In genomic region chr2:39433586-39434195, GRCh38 we compare ENCODE assay signal across 19 cellular contexts. TPM values are rescaled to one million over a fixed set of nuclear protein-coding genes. Genes with fewer than 3 reads are reported as not detected.
DNase-seq lines count a peak whose midpoint lies in the region; ATAC-seq and TF ChIP-seq lines count a peak whose summit lies in the region.
"Had no signal": no experiment of that assay in that cellular context is flagged by ENCODE, and none has a peak within 500 bp of the region (broad histone marks: within the 10 kb centered on the region; RNA-seq: fewer than 3 reads in every experiment).

No MANE protein-coding gene starts in this region.

- H4K20me1 ChIP-seq in Loucy (ENCODE audit: insufficient read depth, low read length, poor library complexity, severe bottlenecking) (peaks cover 41% of the 10 kb centered on the region), neural cell (ENCODE audit: insufficient read depth) (no peaks in the 10 kb centered on the region)

- DNase-seq in AG20443 (ENCODE audit: low spot score) (peak; percentile 39), NCI-H1048 (lab: John Stamatoyannopoulos, UW) (no peak), NOMO-1 treated with dmso at 0.1 percent for 144 hours (lab: John Stamatoyannopoulos, UW; ENCODE audit: unreplicated experiment) (no peak), BE2C (no peak)
- DNase-seq: activated CD4-positive, alpha-beta T cell treated with anti-CD3 and anti-CD28 coated beads for 1 hour; activated naive CD8-positive, alpha-beta T cell treated with anti-CD3 and anti-CD28 coated beads, Interleukin-2, amount 10 ng/mL, durations not matched to agents 7 days and 5 days; colonic mucosa; DMS79; foreskin keratinocyte; immature natural killer cell; NCI-H1092; stimulated activated CD4-positive, alpha-beta T cell treated with anti-CD3 and anti-CD28 coated beads, Interleukin-15, amount 100 ng/mL, for 24 hours had no signal

- H3K9me2 ChIP-seq in Loucy (replicated peaks; ENCODE audit: low read depth, low read length) (no peaks in the 10 kb centered on the region), neural cell (ENCODE audit: insufficient read depth, low read length) (no peaks in the 10 kb centered on the region)

- H3K4me1 ChIP-seq in Loucy (ENCODE audit: insufficient read depth, low read length, poor library complexity, severe bottlenecking) (peaks cover 63% of the 10 kb centered on the region), endocrine pancreas (ENCODE audit: control insufficient read depth, insufficient read depth, low read length) (peaks cover 49% of the 10 kb centered on the region), BE2C (peaks cover 9% of the 10 kb centered on the region)
- H3K4me1 ChIP-seq: colonic mucosa had no signal

- H3F3A ChIP-seq in Loucy (ENCODE audit: low read depth) (no peaks in the 10 kb centered on the region), neural cell (ENCODE audit: insufficient read depth, low read length, poor library complexity, severe bottlenecking) (no peaks in the 10 kb centered on the region)

- no peak for TF ChIP-seq EP300 in neural cell (conservative IDR thresholded peaks at IDR 0.05; ENCODE audit: poor library complexity, severe bottlenecking)

- peak overlapping the region; percentile 98 for H3K4me3 ChIP-seq in Loucy (ENCODE audit: low read length, poor library complexity, severe bottlenecking)
- H3K4me3 ChIP-seq in endocrine pancreas (ENCODE audit: control insufficient read depth, insufficient read depth, low read length), result peak overlapping the region; percentile 98
- peak overlapping the region; percentile 93 for H3K4me3 ChIP-seq in neural cell (ENCODE audit: low read length)
- no peak overlapping the region for H3K4me3 ChIP-seq in BE2C (ENCODE audit: low read depth, low read length)
- H3K4me3 ChIP-seq: BLaER1, colonic mucosa had no signal

- no peaks in the 10 kb centered on the region for H3K27me3 ChIP-seq in Loucy (ENCODE audit: insufficient read depth, low read length, poor library complexity, severe bottlenecking)
- no peaks in the 10 kb centered on the region for H3K27me3 ChIP-seq in endocrine pancreas (ENCODE audit: control insufficient read depth, insufficient read depth, low read length)
- H3K27me3 ChIP-seq in neural cell (ENCODE audit: insufficient read depth, low read depth, low read length), result no peaks in the 10 kb centered on the region
- H3K27me3 ChIP-seq in BE2C, result no peaks in the 10 kb centered on the region
- H3K27me3 ChIP-seq: BLaER1, colonic mucosa, foreskin keratinocyte, tibial nerve had no signal

- H2AFZ ChIP-seq in Loucy (ENCODE audit: low read length) (no peak overlapping the region), neural cell (ENCODE audit: low read depth, low read length) (no peak overlapping the region)

- peaks cover 80% of the 10 kb centered on the region for H3K79me2 ChIP-seq in Loucy (ENCODE audit: insufficient read depth, low read length)
- H3K79me2 ChIP-seq in neural cell (replicated peaks; ENCODE audit: insufficient read depth, low read length), result peaks cover 77% of the 10 kb centered on the region

- H3K4me2 ChIP-seq in Loucy (ENCODE audit: low read depth, low read length, poor library complexity, severe bottlenecking) (peak overlapping the region; percentile 83), neural cell (ENCODE audit: low read length) (peak overlapping the region; percentile 95)

- TF ChIP-seq CTCF in Loucy (conservative IDR thresholded peaks at IDR 0.05; ENCODE audit: low read length) (no peak), neural cell (IDR thresholded peaks at IDR 0.05; ENCODE audit: poor library complexity, severe bottlenecking) (no peak), BE2C (IDR thresholded peaks at IDR 0.05; ENCODE audit: low read depth, low read length) (no peak)

- no peak for TF ChIP-seq RAD21 in neural cell (conservative IDR thresholded peaks at IDR 0.05)

- H3K27ac ChIP-seq in neural cell (ENCODE audit: low read length), result no peak overlapping the region
- H3K27ac ChIP-seq: BLaER1, colonic mucosa, foreskin keratinocyte had no signal

- ATAC-seq in GM18505 (IDR thresholded peaks at IDR 0.05; ENCODE audit: unreplicated experiment), result no peak
- ATAC-seq: foreskin keratinocyte, Panc1 had no signal

- peak overlapping the region; percentile 87 for H3K9ac ChIP-seq in Loucy (ENCODE audit: low read depth, low read length, poor library complexity, severe bottlenecking)
- no peak overlapping the region for H3K9ac ChIP-seq in endocrine pancreas (ENCODE audit: control insufficient read depth, insufficient read depth, low read length)
- no peak overlapping the region for H3K9ac ChIP-seq in neural cell (ENCODE audit: low read length)
- H3K9ac ChIP-seq: BLaER1 had no signal

- no peaks in the 10 kb centered on the region for H3K36me3 ChIP-seq in Loucy (ENCODE audit: insufficient read depth, low read length)
- no peaks in the 10 kb centered on the region for H3K36me3 ChIP-seq in endocrine pancreas (ENCODE audit: control insufficient read depth, insufficient read depth, low read length)
- no peaks in the 10 kb centered on the region for H3K36me3 ChIP-seq in neural cell (ENCODE audit: insufficient read depth, low read length)
- no peaks in the 10 kb centered on the region; the same call in 1 of the 2 replicates for H3K36me3 ChIP-seq in BE2C
- H3K36me3 ChIP-seq: BLaER1, colonic mucosa, tibial nerve had no signal

- TF ChIP-seq POLR2A in GM18505 (IDR thresholded peaks at IDR 0.05; ENCODE audit: borderline replicate concordance, extremely low read depth, insufficient read depth, insufficient read length), result no peak

- H3K9me3 ChIP-seq in Loucy (ENCODE audit: insufficient read depth, low read depth, low read length) (no peaks in the 10 kb centered on the region), endocrine pancreas (ENCODE audit: control insufficient read depth, low read length) (no peaks in the 10 kb centered on the region), neural cell (ENCODE audit: low read length) (no peaks in the 10 kb centered on the region), BE2C (no peaks in the 10 kb centered on the region)
- H3K9me3 ChIP-seq: BLaER1, colonic mucosa, tibial nerve had no signal

TF ChIP-seq in neural cell, 6 proteins besides CTCF, POLR2A, EP300 and RAD21:
- TF ChIP-seq MXI1 (conservative IDR thresholded peaks at IDR 0.05; ENCODE audit: poor library complexity, severe bottlenecking), result no peak
- TF ChIP-seq EZH2 (IDR thresholded peaks at IDR 0.05; ENCODE audit: borderline replicate concordance, insufficient read depth, low read length, poor library complexity, severe bottlenecking), result no peak
- no peak for TF ChIP-seq SMC3 (conservative IDR thresholded peaks at IDR 0.05; ENCODE audit: poor library complexity)
- TF ChIP-seq POLR2AphosphoS5 (IDR thresholded peaks at IDR 0.05), result no peak
- TF ChIP-seq REST (IDR thresholded peaks at IDR 0.05; ENCODE audit: borderline replicate concordance), result no peak
- no peak for TF ChIP-seq TAF1 (IDR thresholded peaks at IDR 0.05; ENCODE audit: low read depth)

RNA-seq across cellular contexts. Expression of gene MAP4K3, which starts 3.4 kb away (rescaled TPM):
- polyA plus RNA-seq in neural cell, result 83.0 and 105 TPM in 2 replicates
- polyA minus RNA-seq in neural cell, result 153 and 167 TPM in 2 replicates
- 15.3 TPM for polyA plus RNA-seq in BE2C (2012; ENCODE audit: insufficient read depth, insufficient read length, low read depth)
